ENCODE assay signal across 1 cellular context in genomic region chr3:2921903-2922302, GRCh38.
TF ChIP-seq lines count a peak whose summit lies in the region.

No MANE protein-coding gene starts in this region.

TF ChIP-seq in WTC11, 78 proteins besides CTCF, POLR2A, EP300 and RAD21 (continued from another document):
- no peak for TF ChIP-seq ZNF512 (CRISPR knock-in tag; IDR thresholded peaks at IDR 0.05; ENCODE audit: borderline replicate concordance)
- TF ChIP-seq CREM (CRISPR knock-in tag; IDR thresholded peaks at IDR 0.05), result no peak
- TF ChIP-seq FOXP4 (CRISPR knock-in tag; IDR thresholded peaks at IDR 0.05), result no peak
